In genomic region chr12:88693837-88694445, GRCh38 we compare ENCODE assay signal across 38 cellular contexts.
DNase-seq lines count a peak whose midpoint lies in the region; ATAC-seq and TF ChIP-seq lines count a peak whose summit lies in the region.
"Had no signal": no experiment of that assay in that cellular context is flagged by ENCODE, and none has a peak within 500 bp of the region (broad histone marks: within the 10 kb centered on the region; RNA-seq: fewer than 3 reads in every experiment).

No MANE protein-coding gene starts in this region.

- H3K9me2 ChIP-seq in GM23248 (ENCODE audit: insufficient read depth): no peaks in the 10 kb centered on the region

- ATAC-seq in mucosa of descending colon (peak; percentile 76), HG02973 (IDR thresholded peaks at IDR 0.05; ENCODE audit: unreplicated experiment) (no peak), HG03280 (IDR thresholded peaks at IDR 0.05; ENCODE audit: unreplicated experiment) (no peak)
- ATAC-seq: body of pancreas, GM12878, left lobe of liver, right cardiac atrium, Right ventricle myocardium inferior, SK-N-SH treated with all-trans-retinoic acid at 6 μM for 48 hours had no signal

- no peaks in the 10 kb centered on the region for H3K27me3 ChIP-seq in GM23248 (replicated peaks; ENCODE audit: insufficient read depth)
- H3K27me3 ChIP-seq in CD8-positive, alpha-beta memory T cell (ENCODE audit: insufficient read depth, low read length, poor library complexity, severe bottlenecking): no peaks in the 10 kb centered on the region
- H3K27me3 ChIP-seq: body of pancreas, dorsolateral prefrontal cortex, spleen, stomach, uterus had no signal

- no peaks in the 10 kb centered on the region for H3K79me2 ChIP-seq in GM23248 (ENCODE audit: insufficient read depth)
- H3K79me2 ChIP-seq: parathyroid adenoma had no signal

- CTCF ChIA-PET in CD8-positive, alpha-beta memory T cell (lab: Charles Lee): no interaction called here

- no peaks in the 10 kb centered on the region for H4K20me1 ChIP-seq in GM23248 (ENCODE audit: insufficient read depth)

- no peak overlapping the region for H2AFZ ChIP-seq in GM23248
- H2AFZ ChIP-seq: parathyroid adenoma, PC-9 had no signal

- H3K27ac ChIP-seq in GM23248: no peak overlapping the region
- H3K27ac ChIP-seq in CD8-positive, alpha-beta memory T cell (ENCODE audit: low read depth, low read length): no peak overlapping the region
- H3K27ac ChIP-seq: body of pancreas, dorsolateral prefrontal cortex, parathyroid adenoma, PC-9, spleen, stomach, uterus had no signal

- H3K4me3 ChIP-seq in GM23248 (no peak overlapping the region), epithelial cell of esophagus (ENCODE audit: low read length) (no peak overlapping the region), mucosa of descending colon (no peak overlapping the region)
- no peak overlapping the region for H3K4me3 ChIP-seq in CD8-positive, alpha-beta memory T cell (ENCODE audit: low read length)
- H3K4me3 ChIP-seq: body of pancreas, dorsolateral prefrontal cortex, GM12878, PC-9, spleen, stomach, uterus had no signal

- H3K36me3 Mint-ChIP-seq in CD8-positive, alpha-beta memory T cell: no peaks in the 10 kb centered on the region
- H3K36me3 Mint-ChIP-seq: immature natural killer cell had no signal

- H3K4me3 Mint-ChIP-seq in CD8-positive, alpha-beta memory T cell: no peak overlapping the region
- H3K4me3 Mint-ChIP-seq: activated T-helper 1 cell treated with anti-CD3 and anti-CD28 coated beads, Interleukin-12 subunit alpha, Interleukin-12 subunit beta, Interleukin-2, Interleukin-4 antibody, amounts not matched to agents 30 ng/mL and 10 ng/mL and 1 ng/mL, durations not matched to agents 14 hours and 24 hours and 36 hours; CD4-positive, alpha-beta T cell; H9; IgD-negative memory B cell; immature natural killer cell; neural crest cell had no signal

- in situ Hi-C loops in GM23248 (cut with MboI): no loop called here

- H3K27me3 Mint-ChIP-seq in CD8-positive, alpha-beta memory T cell: no peaks in the 10 kb centered on the region
- H3K27me3 Mint-ChIP-seq: CD4-positive, alpha-beta T cell; IgD-negative memory B cell had no signal

- no peak overlapping the region for H3K4me2 ChIP-seq in GM23248 (ENCODE audit: unreplicated experiment)
- H3K4me2 ChIP-seq: PC-9 had no signal

- H3K9ac ChIP-seq in GM23248: no peak overlapping the region
- H3K9ac ChIP-seq: parathyroid adenoma had no signal

- WGBS in GM23248 (ENCODE audit: low coverage in 1 of 2, low lambda C conversion rate in 2 of 2, missing lambda C conversion rate in 2 of 2), 2 experiments: 88 to 94% methylated on average over 1 of the region's 1 CpG

- DNase-seq in GM23248 (peak; percentile 31), NCI-H748 (lab: John Stamatoyannopoulos, UW; ENCODE audit: unreplicated experiment) (peak; percentile 70), epithelial cell of esophagus (ENCODE audit: low read depth) (peak; percentile 73), mucosa of descending colon (no peak), NK-92 (lab: John Stamatoyannopoulos, UW; ENCODE audit: unreplicated experiment) (no peak)
- no peak for DNase-seq in CD8-positive, alpha-beta memory T cell
- DNase-seq: activated CD4-positive, alpha-beta T cell treated with anti-CD3 and anti-CD28 coated beads, Interleukin-2, amount 50 U/mL, for 48 hours; activated CD4-positive, CD25-positive, alpha-beta regulatory T cell treated with anti-CD3 and anti-CD28 coated beads, Interleukin-2, amount 50 U/mL, for 72 hours; activated CD8-positive, alpha-beta memory T cell treated with anti-CD3 and anti-CD28 coated beads, Interleukin-2, amount 50 U/mL, for 4 hours; activated naive CD4-positive, alpha-beta T cell treated with Interleukin-2 at 50 U/mL for 16 hours; body of pancreas; CD4-positive, alpha-beta T cell; dorsolateral prefrontal cortex; H9; immature natural killer cell; mesenchymal stem cell; NCI-H1105; NCI-H187; NCI-H2171; NCI-H510A; NK-92 treated with Interleukin-12 subunit alpha and Interleukin-12 subunit beta, amount 100 ng/mL, for 24 hours; PC-9; right cardiac atrium; spleen; stimulated activated CD4-positive, alpha-beta T cell treated with anti-CD3 and anti-CD28 coated beads, Interleukin-4, amount 100 ng/mL, for 1 hour; stomach; T-helper 2 cell; uterus had no signal

- TF ChIP-seq CTCF in epithelial cell of esophagus (IDR thresholded peaks at IDR 0.05; ENCODE audit: insufficient read depth, low read depth, low read length, missing control alignments) (no peak), mucosa of descending colon (IDR thresholded peaks at IDR 0.05) (no peak)

- H3K27ac Mint-ChIP-seq in CD8-positive, alpha-beta memory T cell: no peak overlapping the region
- H3K27ac Mint-ChIP-seq: activated T-helper 1 cell treated with anti-CD3 and anti-CD28 coated beads, Interleukin-12 subunit alpha, Interleukin-12 subunit beta, Interleukin-2, Interleukin-4 antibody, amounts not matched to agents 30 ng/mL and 10 ng/mL and 1 ng/mL, durations not matched to agents 14 hours and 24 hours and 36 hours; CD4-positive, alpha-beta T cell; H9; IgD-negative memory B cell; immature natural killer cell had no signal

- H3K4me1 ChIP-seq in GM23248 (ENCODE audit: insufficient read depth) (no peaks in the 10 kb centered on the region; the same call in 1 of the 2 replicates), mucosa of descending colon (ENCODE audit: low read depth) (no peaks in the 10 kb centered on the region)
- H3K4me1 ChIP-seq in CD8-positive, alpha-beta memory T cell (ENCODE audit: insufficient read depth, low read length): no peaks in the 10 kb centered on the region
- H3K4me1 ChIP-seq: body of pancreas, parathyroid adenoma, spleen, stomach, uterus had no signal

- H3K4me1 Mint-ChIP-seq in CD8-positive, alpha-beta memory T cell: no peaks in the 10 kb centered on the region
- H3K4me1 Mint-ChIP-seq: IgD-negative memory B cell, immature natural killer cell had no signal

- H3K9me3 ChIP-seq in GM23248 (ENCODE audit: low read depth) (no peaks in the 10 kb centered on the region), mucosa of descending colon (no peaks in the 10 kb centered on the region)
- no peaks in the 10 kb centered on the region for H3K9me3 ChIP-seq in CD8-positive, alpha-beta memory T cell (ENCODE audit: low read length)
- H3K9me3 ChIP-seq: body of pancreas, uterus had no signal

- POLR2A ChIA-PET in CD8-positive, alpha-beta memory T cell (lab: Charles Lee): no interaction called here

- no peaks in the 10 kb centered on the region for H3K36me3 ChIP-seq in GM23248 (ENCODE audit: low read depth)
- no peaks in the 10 kb centered on the region for H3K36me3 ChIP-seq in mucosa of descending colon (ENCODE audit: low read depth)
- H3K36me3 ChIP-seq in CD8-positive, alpha-beta memory T cell (ENCODE audit: insufficient read depth, low read length): no peaks in the 10 kb centered on the region
- H3K36me3 ChIP-seq: spleen, stomach, uterus had no signal

- intact Hi-C loops in mucosa of descending colon (cut with DNase I, micrococcal nuclease): no loop called here

- H3K9me3 Mint-ChIP-seq in CD8-positive, alpha-beta memory T cell: peaks cover 0 to 10% (median 2%) of the 10 kb centered on the region in 5 donors
- H3K9me3 Mint-ChIP-seq: activated T-helper 1 cell treated with anti-CD3 and anti-CD28 coated beads, Interleukin-12 subunit alpha, Interleukin-12 subunit beta, Interleukin-2, Interleukin-4 antibody, amounts not matched to agents 30 ng/mL and 10 ng/mL and 1 ng/mL, durations not matched to agents 14 hours and 24 hours and 36 hours had no signal

- H3F3A ChIP-seq in GM23248 (ENCODE audit: insufficient read depth): no peaks in the 10 kb centered on the region

Comparison
In these comparisons a context has a peak if more than half of its experiments do, and no peak if none do; other contexts are left out.
1. DNase-seq: peak in GM23248 (single experiment), NCI-H748 (single experiment) and epithelial cell of esophagus (single experiment); none in mucosa of descending colon (0 of 3), CD8-positive, alpha-beta memory T cell (0 of 5) and NK-92 (single experiment).